Comparison of ENCODE assay signal across 1 cellular context in genomic region chr19:55279773-55280643, GRCh38.
A peak's percentile ranks its signal among the peaks of the same experiment; 100 is the strongest.
TF ChIP-seq lines count a peak whose summit lies in the region.

Gene HSPBP1 (minus strand): TSS chr19:55280110. CDS start chr19:55279608, 502 bp downstream.

TF ChIP-seq in HepG2, 621 proteins besides CTCF, POLR2A, EP300 and RAD21 (continued from another document and continues in another):
- TF ChIP-seq DRAP1 (CRISPR knock-in tag; IDR thresholded peaks at IDR 0.05) (peak; percentile 60), MIER2 (CRISPR knock-in tag; IDR thresholded peaks at IDR 0.05) (peak; percentile 43; the same call in 1 of the 2 replicates), TBX3 (IDR thresholded peaks at IDR 0.05; ENCODE audit: borderline replicate concordance) (peak; percentile 93), KDM5A (IDR thresholded peaks at IDR 0.05; ENCODE audit: borderline replicate concordance, low read length) (peak; percentile 99), ZNF3 (CRISPR knock-in tag; IDR thresholded peaks at IDR 0.05) (no peak), ZNF350 (CRISPR knock-in tag; IDR thresholded peaks at IDR 0.05; ENCODE audit: borderline replicate concordance, low read depth) (peak; percentile 62; the same call in 1 of the 2 replicates), ZNF12 (CRISPR knock-in tag; IDR thresholded peaks at IDR 0.05) (peak; percentile 27; the same call in 1 of the 2 replicates), CAMTA2 (CRISPR knock-in tag; IDR thresholded peaks at IDR 0.05; ENCODE audit: borderline replicate concordance) (0 out of 2 replicates have a peak, but pooled peaks have one; percentile 47), NONO (IDR thresholded peaks at IDR 0.05) (no peak), NONO (CRISPR knock-in tag; conservative IDR thresholded peaks at IDR 0.05) (peak; percentile 40), NCOR1 (IDR thresholded peaks at IDR 0.05; ENCODE audit: borderline replicate concordance, low read length) (0 out of 2 replicates have a peak, but pooled peaks have one; percentile 28), NR2C2 (CRISPR knock-in tag; IDR thresholded peaks at IDR 0.05; ENCODE audit: borderline replicate concordance) (peak; percentile 98), NR3C1 (CRISPR knock-in tag; IDR thresholded peaks at IDR 0.05) (no peak), TFDP2 (CRISPR knock-in tag; IDR thresholded peaks at IDR 0.05) (peak; percentile 80), HINFP (CRISPR knock-in tag; IDR thresholded peaks at IDR 0.05; ENCODE audit: low read depth) (0 out of 2 replicates have a peak, but pooled peaks have one; percentile 49), PHF21A (CRISPR knock-in tag; IDR thresholded peaks at IDR 0.05) (0 out of 2 replicates have a peak, but pooled peaks have one; percentile 52), PCBP1 (IDR thresholded peaks at IDR 0.05; ENCODE audit: borderline replicate concordance, low read depth, low read length) (0 out of 2 replicates have a peak, but pooled peaks have one; percentile 19), SALL1 (CRISPR knock-in tag; IDR thresholded peaks at IDR 0.05) (peak; percentile 48), ZNF558 (CRISPR knock-in tag; IDR thresholded peaks at IDR 0.05; ENCODE audit: borderline replicate concordance) (no peak), MNT (IDR thresholded peaks at IDR 0.05) (peak; percentile 46), HOXA9 (CRISPR knock-in tag; IDR thresholded peaks at IDR 0.05; ENCODE audit: borderline replicate concordance) (no peak), SNAPC4 (CRISPR knock-in tag; IDR thresholded peaks at IDR 0.05) (0 out of 2 replicates have a peak, but pooled peaks have one; percentile 24), THAP9 (CRISPR knock-in tag; IDR thresholded peaks at IDR 0.05; ENCODE audit: borderline replicate concordance) (peak; percentile 93), ZNF672 (CRISPR knock-in tag; IDR thresholded peaks at IDR 0.05) (no peak), ZMYM4 (CRISPR knock-in tag; IDR thresholded peaks at IDR 0.05) (0 out of 2 replicates have a peak, but pooled peaks have one; percentile 12), KAT8 (CRISPR knock-in tag; IDR thresholded peaks at IDR 0.05) (peak; percentile 95), THRA (CRISPR knock-in tag; IDR thresholded peaks at IDR 0.05; ENCODE audit: borderline replicate concordance) (peak; percentile 37; the same call in 1 of the 2 replicates), ZNF556 (CRISPR knock-in tag; IDR thresholded peaks at IDR 0.05; ENCODE audit: borderline replicate concordance) (peak; percentile 41; the same call in 1 of the 2 replicates), ZNF530 (CRISPR knock-in tag; IDR thresholded peaks at IDR 0.05; ENCODE audit: low read depth) (no peak), ZNF275 (CRISPR knock-in tag; IDR thresholded peaks at IDR 0.05; ENCODE audit: borderline replicate concordance) (peak; percentile 75; the same call in 1 of the 2 replicates), ZNF18 (CRISPR knock-in tag; IDR thresholded peaks at IDR 0.05; ENCODE audit: insufficient replicate concordance) (peak; percentile 20)
